In genomic region chr11:62571493-62571892, GRCh38 we compare ENCODE assay signal across 8 cellular contexts. TPM values are rescaled to one million over a fixed set of nuclear protein-coding genes. Genes with fewer than 3 reads are reported as not detected.
DNase-seq lines count a peak whose midpoint lies in the region; ATAC-seq, FAIRE-seq and TF ChIP-seq lines count a peak whose summit lies in the region.
"Not testable (repeated sequence)": the region's sequence is repeated elsewhere in the genome, so short reads cannot be mapped to it uniquely, and the experiment has no call there.

No MANE protein-coding gene starts in this region.

- not testable (repeated sequence) for DNase-seq in CD4-positive, alpha-beta T cell; Panc1 (ENCODE audit: low read depth, low spot score); activated CD8-positive, alpha-beta T cell treated with anti-CD3 and anti-CD28 coated beads for 36 hours; GM12878 (ENCODE audit: low read depth, low spot score); glutamatergic neuron

- peak overlapping the region; percentile 55 for H3K4me3 Mint-ChIP-seq in CD4-positive, alpha-beta T cell
- H3K4me3 Mint-ChIP-seq in activated CD8-positive, alpha-beta T cell treated with anti-CD3 and anti-CD28 coated beads for 36 hours, result peak overlapping the region; percentile 96
- H3K4me3 Mint-ChIP-seq in glutamatergic neuron (ENCODE audit: unreplicated experiment) (peak overlapping the region; percentile 67), nephron (peak overlapping the region; percentile 28 to 97 (median 57))
- peak overlapping the region; percentile 100 for H3K4me3 Mint-ChIP-seq in stimulated activated naive CD8-positive, alpha-beta T cell treated with anti-CD3 and anti-CD28 coated beads, Interleukin-15, Interleukin-2, amounts not matched to agents 100 ng/mL and 50 ng/mL, for 24 hours

- not testable (repeated sequence) for H3K27ac ChIP-seq in CD4-positive, alpha-beta T cell (ENCODE audit: low read depth, low read length); GM12878 (ENCODE audit: control insufficient read depth, insufficient read depth)
- H3K27ac ChIP-seq in HUES48 (ENCODE audit: low read depth, low read length), result peak overlapping the region; percentile 24
- H3K27ac ChIP-seq in Panc1 (ENCODE audit: low read length), result peak overlapping the region; percentile 99

- not testable (repeated sequence) for TF ChIP-seq POLR2A in GM12878 (IDR thresholded peaks at IDR 0.05; ENCODE audit: low read depth, low read length)

- H3K4me2 ChIP-seq in GM12878 (ENCODE audit: control insufficient read depth, insufficient read depth), result peak overlapping the region; percentile 80

- RAD21 ChIA-PET in GM12878 (lab: Charles Lee; ENCODE audit: unreplicated experiment), result interaction anchor here (0.5 to 3.3 kb wide), 6 partner anchors 10 to 147 kb away, joined by 3 to 14 read pairs (median 6); partner anchors contain the start of gene TUT1

- 0 out of 2 replicates have a peak overlapping the region, but pooled peaks have one; percentile 91 for H3K4me3 ChIP-seq in HUES48 (ENCODE audit: low read depth, low read length)
- peak overlapping the region in 1 of 2 experiments; percentile 100; a peak in 1 of 4 replicates for H3K4me3 ChIP-seq in Panc1 (ENCODE audit: low read depth in 2 of 2, low read length in 2 of 2)
- H3K4me3 ChIP-seq in GM12878, result peak overlapping the region; percentile 99; the same call in 1 of the 2 replicates

- H3K4me1 ChIP-seq in HUES48 (ENCODE audit: control insufficient read depth, insufficient read depth, low read length) (peaks cover 16% of the 10 kb centered on the region), Panc1 (ENCODE audit: control insufficient read depth, insufficient read depth, low read length) (peaks cover 42% of the 10 kb centered on the region), GM12878 (ENCODE audit: control insufficient read depth, insufficient read depth, low read length) (peaks cover 27% of the 10 kb centered on the region)

- SMC1A ChIA-PET in GM12878 (lab: Charles Lee; ENCODE audit: uncharacterized antibody, unreplicated experiment), result interaction anchor here (1.2 to 2.9 kb wide), 2 partner anchors 11 to 14 kb away, joined by 3 to 15 read pairs; no protein-coding TSS in a partner anchor

- not testable (repeated sequence) for ATAC-seq in CD4-positive, alpha-beta T cell (ENCODE audit: poor library complexity); Panc1; activated CD8-positive, alpha-beta T cell treated with anti-CD3 and anti-CD28 coated beads for 36 hours; GM12878

- peaks cover 63% of the 10 kb centered on the region for H3K4me1 Mint-ChIP-seq in CD4-positive, alpha-beta T cell (ENCODE audit: low read depth)
- peaks cover 62% of the 10 kb centered on the region for H3K4me1 Mint-ChIP-seq in activated CD8-positive, alpha-beta T cell treated with anti-CD3 and anti-CD28 coated beads for 36 hours (ENCODE audit: low read depth)
- peaks cover 16% of the 10 kb centered on the region for H3K4me1 Mint-ChIP-seq in glutamatergic neuron (ENCODE audit: low read depth, unreplicated experiment)
- H3K4me1 Mint-ChIP-seq in nephron, result peaks cover 46% of the 10 kb centered on the region
- H3K4me1 Mint-ChIP-seq in stimulated activated naive CD8-positive, alpha-beta T cell treated with anti-CD3 and anti-CD28 coated beads, Interleukin-15, Interleukin-2, amounts not matched to agents 100 ng/mL and 50 ng/mL, for 24 hours (ENCODE audit: low read depth), result peaks cover 69% of the 10 kb centered on the region

- 97% methylated on average over 5 of the region's 5 CpGs for WGBS in GM12878 (ENCODE audit: insufficient coverage, insufficient replicate concordance, low lambda C conversion rate, missing lambda C conversion rate)

- peaks cover 70% of the 10 kb centered on the region for H3K79me2 ChIP-seq in GM12878 (ENCODE audit: control insufficient read depth, insufficient read depth, low read length)

- TF ChIP-seq RAD21 in GM12878 (IDR thresholded peaks at IDR 0.05; ENCODE audit: insufficient read depth, low read depth, low read length), result not testable (repeated sequence)

- not testable (repeated sequence) for BruUV-seq in Panc1 (replicated peaks; lab: Mats Ljungman, UMichigan); GM12878 (replicated peaks; lab: Mats Ljungman, UMichigan)

- not testable (repeated sequence) for TF ChIP-seq CTCF in CD4-positive, alpha-beta T cell (IDR thresholded peaks at IDR 0.05); Panc1 (IDR thresholded peaks at IDR 0.05); activated CD8-positive, alpha-beta T cell treated with anti-CD3 and anti-CD28 coated beads for 36 hours (IDR thresholded peaks at IDR 0.05); GM12878 (IDR thresholded peaks at IDR 0.05 in 2 of 3, conservative IDR thresholded peaks at IDR 0.05 in 1 of 3; ENCODE audit: control insufficient read depth in 2 of 3, extremely low read depth in 1 of 3, insufficient read depth in 1 of 3, low read depth in 3 of 3, low read length in 3 of 3); glutamatergic neuron (IDR thresholded peaks at IDR 0.05; ENCODE audit: partially characterized antibody, unreplicated experiment); nephron (IDR thresholded peaks at IDR 0.05; ENCODE audit: unreplicated experiment in 3 of 3)

- not testable (repeated sequence) for H3K27me3 Mint-ChIP-seq in CD4-positive, alpha-beta T cell; activated CD8-positive, alpha-beta T cell treated with anti-CD3 and anti-CD28 coated beads for 36 hours; glutamatergic neuron (ENCODE audit: unreplicated experiment); nephron (ENCODE audit: low read depth); stimulated activated naive CD8-positive, alpha-beta T cell treated with anti-CD3 and anti-CD28 coated beads, Interleukin-15, Interleukin-2, amounts not matched to agents 100 ng/mL and 50 ng/mL, for 24 hours

- not testable (repeated sequence) for H4K20me1 ChIP-seq in GM12878 (ENCODE audit: control insufficient read depth, insufficient read depth)

- TF ChIP-seq EP300 in GM12878 (IDR thresholded peaks at IDR 0.05; ENCODE audit: borderline replicate concordance in 1 of 2, control insufficient read depth in 1 of 2, low read depth in 2 of 2, low read length in 2 of 2), result not testable (repeated sequence)

- in situ Hi-C loops in Panc1 (cut with HindIII; ENCODE audit: low pct_unique_long_range_greater_than_20kb, low sequenced_read_pairs); GM12878 (cut with MboI): not testable (repeated sequence)

- H3K36me3 ChIP-seq in HUES48 (ENCODE audit: control insufficient read depth, insufficient read depth, low read length), result peaks cover 68% of the 10 kb centered on the region
- peaks cover 36% of the 10 kb centered on the region for H3K36me3 ChIP-seq in Panc1 (ENCODE audit: control insufficient read depth, insufficient read depth, low read length)
- peaks cover 12 to 39% of the 10 kb centered on the region in 2 experiments for H3K36me3 ChIP-seq in GM12878 (ENCODE audit: control insufficient read depth in 2 of 2, insufficient read depth in 2 of 2, low read length in 1 of 2)

- not testable (repeated sequence) for H3K9me3 Mint-ChIP-seq in CD4-positive, alpha-beta T cell; activated CD8-positive, alpha-beta T cell treated with anti-CD3 and anti-CD28 coated beads for 36 hours; glutamatergic neuron (ENCODE audit: unreplicated experiment); nephron; stimulated activated naive CD8-positive, alpha-beta T cell treated with anti-CD3 and anti-CD28 coated beads, Interleukin-15, Interleukin-2, amounts not matched to agents 100 ng/mL and 50 ng/mL, for 24 hours

- H3K27me3 ChIP-seq in CD4-positive, alpha-beta T cell (ENCODE audit: control insufficient read depth, insufficient read depth, low read length); HUES48 (ENCODE audit: control insufficient read depth, insufficient read depth, low read length); Panc1 (ENCODE audit: control insufficient read depth, insufficient read depth, low read length); GM12878 (replicated peaks in 1 of 2; ENCODE audit: control insufficient read depth in 2 of 2, insufficient read depth in 2 of 2, low read length in 1 of 2): not testable (repeated sequence)

- peak overlapping the region; percentile 89 for H3K27ac Mint-ChIP-seq in CD4-positive, alpha-beta T cell
- H3K27ac Mint-ChIP-seq in activated CD8-positive, alpha-beta T cell treated with anti-CD3 and anti-CD28 coated beads for 36 hours, result peak overlapping the region; percentile 97
- not testable (repeated sequence) for H3K27ac Mint-ChIP-seq in glutamatergic neuron (ENCODE audit: unreplicated experiment)
- H3K27ac Mint-ChIP-seq in nephron, result peak overlapping the region in 1 of 3 experiments; percentile 34
- H3K27ac Mint-ChIP-seq in stimulated activated naive CD8-positive, alpha-beta T cell treated with anti-CD3 and anti-CD28 coated beads, Interleukin-15, Interleukin-2, amounts not matched to agents 100 ng/mL and 50 ng/mL, for 24 hours, result peak overlapping the region; percentile 98

- POLR2A ChIA-PET in CD4-positive, alpha-beta T cell (lab: Charles Lee); Panc1 (lab: Charles Lee): not testable (repeated sequence)
- POLR2A ChIA-PET in activated CD8-positive, alpha-beta T cell treated with anti-CD3 and anti-CD28 coated beads for 36 hours (lab: Charles Lee), result interaction anchor here (0.7 to 11.0 kb wide), 4 partner anchors 15 to 156 kb away, joined by 4 to 156 read pairs (median 10); partner anchors contain the start of genes HNRNPUL2, LBHD1, TUT1 and UQCC3
- POLR2A ChIA-PET in GM12878 (lab: Charles Lee), result interaction anchor here (4.7 to 5.0 kb wide), 2 partner anchors 12 to 20 kb away, joined by 29 to 37 read pairs; partner anchors contain the start of gene TUT1

- intact Hi-C loops in CD4-positive, alpha-beta T cell (cut with DNase I, micrococcal nuclease); Panc1 (cut with micrococcal nuclease; ENCODE audit: unreplicated experiment); activated CD8-positive, alpha-beta T cell treated with anti-CD3 and anti-CD28 coated beads for 36 hours (cut with micrococcal nuclease); GM12878 (cut with micrococcal nuclease; ENCODE audit: unreplicated experiment): not testable (repeated sequence)

- not testable (repeated sequence) for H2AFZ ChIP-seq in GM12878 (ENCODE audit: control insufficient read depth, low read depth, low read length)

- not testable (repeated sequence) for FAIRE-seq in GM12878 (lab: Jason Lieb, UNC)

- not testable (repeated sequence) for H3K9ac ChIP-seq in HUES48 (ENCODE audit: low read depth, low read length)
- H3K9ac ChIP-seq in GM12878 (ENCODE audit: control insufficient read depth, insufficient read depth, low read length), result peak overlapping the region; percentile 98

- H3K36me3 Mint-ChIP-seq in CD4-positive, alpha-beta T cell (ENCODE audit: low read depth), result peaks cover 85% of the 10 kb centered on the region
- H3K36me3 Mint-ChIP-seq in activated CD8-positive, alpha-beta T cell treated with anti-CD3 and anti-CD28 coated beads for 36 hours (ENCODE audit: low read depth), result peaks cover 75% of the 10 kb centered on the region
- not testable (repeated sequence) for H3K36me3 Mint-ChIP-seq in glutamatergic neuron (ENCODE audit: unreplicated experiment)
- peaks cover 65% of the 10 kb centered on the region for H3K36me3 Mint-ChIP-seq in nephron (ENCODE audit: low read depth)
- H3K36me3 Mint-ChIP-seq in stimulated activated naive CD8-positive, alpha-beta T cell treated with anti-CD3 and anti-CD28 coated beads, Interleukin-15, Interleukin-2, amounts not matched to agents 100 ng/mL and 50 ng/mL, for 24 hours (ENCODE audit: low read depth), result peaks cover 83% of the 10 kb centered on the region

- H3K9me3 ChIP-seq in CD4-positive, alpha-beta T cell (ENCODE audit: control insufficient read depth, low read length); HUES48 (ENCODE audit: control insufficient read depth, insufficient read depth, low read length); Panc1 (ENCODE audit: control insufficient read depth, insufficient read depth, low read depth, low read length); GM12878 (replicated peaks; ENCODE audit: control insufficient read depth, insufficient read depth, low read length): not testable (repeated sequence)

- CTCF ChIA-PET in CD4-positive, alpha-beta T cell (lab: Charles Lee), result interaction anchor here (1.3 kb wide), 1 partner anchor 20 kb away, joined by 3 read pairs; no protein-coding TSS in a partner anchor
- CTCF ChIA-PET in Panc1 (lab: Charles Lee), result not testable (repeated sequence)
- CTCF ChIA-PET in activated CD8-positive, alpha-beta T cell treated with anti-CD3 and anti-CD28 coated beads for 36 hours (lab: Charles Lee), result interaction anchor here (2.0 to 4.9 kb wide), 3 partner anchors 11 to 147 kb away, joined by 8 to 29 read pairs (median 25); partner anchors contain the start of gene TUT1
- CTCF ChIA-PET in GM12878 (lab: Yijun Ruan, JAX), result interaction anchor here (3.1 to 4.4 kb wide), 2 partner anchors 13 to 29 kb away, joined by 18 to 56 read pairs; no protein-coding TSS in a partner anchor

RNA-seq across cellular contexts. Expression of gene EEF1G, which starts 2.2 kb away (rescaled TPM):
- 1,000 to 10,000 TPM; 2,181 to 2,269 TPM for total RNA-seq in CD4-positive, alpha-beta T cell
- total RNA-seq in Panc1 (2021; ENCODE audit: unreplicated experiment) (1,119 TPM), GM12878 (2014; rRNA removed) (2,512 and 2,611 TPM in 2 replicates), GM12878 (2014; rRNA removed; fragmentation: Illumina TruSeq; extraction: Trizol) (2,491 and 2,551 TPM in 2 replicates), GM12878 (2021) (2,218 and 2,306 TPM in 2 replicates), glutamatergic neuron (ENCODE audit: unreplicated experiment) (928 TPM)
- polyA plus RNA-seq in Panc1 (2012; ENCODE audit: insufficient read length), result 1,553 TPM
- 1,000 to 10,000 TPM; 1,925 to 1,979 TPM for total RNA-seq in activated CD8-positive, alpha-beta T cell treated with anti-CD3 and anti-CD28 coated beads for 36 hours
- 270 and 284 TPM in 2 replicates for total RNA-seq in GM12878 (2013; cell fraction: nucleolus; rRNA removed)
- 2,168 TPM for polyA plus RNA-seq in GM12878 (2011; ENCODE audit: low read depth)
- polyA plus RNA-seq in GM12878 (2011; rRNA removed) (1,766 and 2,335 TPM in 2 replicates), GM12878 (2014; fragmentation: Illumina TruSeq; extraction: Trizol) (2,336 and 2,739 TPM in 2 replicates), GM12878 (2014; fragmentation: Nextera tagmentation; extraction: Ambion mirVana) (1,000 to 10,000 TPM; 1,227 to 1,233 TPM), GM12878 (2014; rRNA removed) (2,498 and 2,961 TPM in 2 replicates), GM12878 (2016; fragmentation: Nextera tagmentation; extraction: Ambion mirVana) (100 to 1,000 TPM; 850 to 912 TPM)
- 2,704 and 2,784 TPM in 2 replicates for polyA plus RNA-seq in GM12878 (2011; cell fraction: cytosol; rRNA removed)
- polyA plus RNA-seq in GM12878 (2011; cell fraction: nucleus; rRNA removed), result 719 and 1,009 TPM in 2 replicates
- polyA plus RNA-seq in GM12878 (2012), result 2,616 and 3,065 TPM in 2 replicates
- polyA minus RNA-seq in GM12878 (2011; rRNA and poly(A)+ RNA removed), result 1,401 and 2,150 TPM in 2 replicates
- polyA minus RNA-seq in GM12878 (2011; cell fraction: cytosol; rRNA and poly(A)+ RNA removed), result 694 and 779 TPM in 2 replicates
- polyA minus RNA-seq in GM12878 (2011; cell fraction: nucleus; rRNA and poly(A)+ RNA removed), result 161 and 187 TPM in 2 replicates

RNA-seq across cellular contexts. Expression of gene TUT1, which starts 19.8 kb away (rescaled TPM):
- total RNA-seq in CD4-positive, alpha-beta T cell, result 10 to 100 TPM; 25.5 to 26.2 TPM
- total RNA-seq in Panc1 (2021; ENCODE audit: unreplicated experiment) (19.9 TPM), GM12878 (2014; rRNA removed) (12.1 and 12.3 TPM in 2 replicates), GM12878 (2014; rRNA removed; fragmentation: Illumina TruSeq; extraction: Trizol) (6.9 and 8.3 TPM in 2 replicates), GM12878 (2021) (26.6 and 28.4 TPM in 2 replicates), glutamatergic neuron (ENCODE audit: unreplicated experiment) (29.7 TPM)
- 21.9 TPM for polyA plus RNA-seq in Panc1 (2012; ENCODE audit: insufficient read length)
- 10 to 100 TPM; 34.4 to 38.0 TPM for total RNA-seq in activated CD8-positive, alpha-beta T cell treated with anti-CD3 and anti-CD28 coated beads for 36 hours
- 19.1 and 19.7 TPM in 2 replicates for total RNA-seq in GM12878 (2013; cell fraction: nucleolus; rRNA removed)
- polyA plus RNA-seq in GM12878 (2011; ENCODE audit: low read depth), result 6.9 TPM
- polyA plus RNA-seq in GM12878 (2011; rRNA removed) (12.0 and 18.4 TPM in 2 replicates), GM12878 (2014; fragmentation: Illumina TruSeq; extraction: Trizol) (9.5 and 14.0 TPM in 2 replicates), GM12878 (2014; fragmentation: Nextera tagmentation; extraction: Ambion mirVana) (1 to 10 TPM; 1.1 to 1.4 TPM), GM12878 (2014; rRNA removed) (19.4 and 22.7 TPM in 2 replicates), GM12878 (2016; fragmentation: Nextera tagmentation; extraction: Ambion mirVana) (10 to 100 TPM; 26.9 to 29.9 TPM)
- polyA plus RNA-seq in GM12878 (2011; cell fraction: cytosol; rRNA removed), result 16.6 and 19.8 TPM in 2 replicates
- 47.4 and 48.5 TPM in 2 replicates for polyA plus RNA-seq in GM12878 (2011; cell fraction: nucleus; rRNA removed)
- polyA plus RNA-seq in GM12878 (2012), result 15.7 and 18.2 TPM in 2 replicates
- 8.8 and 10.6 TPM in 2 replicates for polyA minus RNA-seq in GM12878 (2011; rRNA and poly(A)+ RNA removed)
- polyA minus RNA-seq in GM12878 (2011; cell fraction: cytosol; rRNA and poly(A)+ RNA removed), result 3.5 and 4.5 TPM in 2 replicates
- polyA minus RNA-seq in GM12878 (2011; cell fraction: nucleus; rRNA and poly(A)+ RNA removed), result 5.6 and 7.2 TPM in 2 replicates

RNA-seq across cellular contexts. Expression of gene AHNAK, which starts 24.9 kb away (rescaled TPM):
- total RNA-seq in CD4-positive, alpha-beta T cell, result 100 to 1,000 TPM; 320 to 332 TPM
- 844 TPM for total RNA-seq in Panc1 (2021; ENCODE audit: unreplicated experiment)
- 355 TPM for polyA plus RNA-seq in Panc1 (2012; ENCODE audit: insufficient read length)
- total RNA-seq in activated CD8-positive, alpha-beta T cell treated with anti-CD3 and anti-CD28 coated beads for 36 hours, result 10 to 100 TPM; 41.1 to 43.0 TPM
- 162 and 186 TPM in 2 replicates for total RNA-seq in GM12878 (2013; cell fraction: nucleolus; rRNA removed)
- 44.4 and 46.6 TPM in 2 replicates for total RNA-seq in GM12878 (2014; rRNA removed)
- 43.5 and 49.6 TPM in 2 replicates for total RNA-seq in GM12878 (2014; rRNA removed; fragmentation: Illumina TruSeq; extraction: Trizol)
- 90.0 and 90.3 TPM in 2 replicates for total RNA-seq in GM12878 (2021)
- 6.6 TPM for polyA plus RNA-seq in GM12878 (2011; ENCODE audit: low read depth)
- polyA plus RNA-seq in GM12878 (2011; rRNA removed), result 12.7 and 16.1 TPM in 2 replicates
- 8.2 and 13.2 TPM in 2 replicates for polyA plus RNA-seq in GM12878 (2011; cell fraction: cytosol; rRNA removed)
- 28.2 and 31.7 TPM in 2 replicates for polyA plus RNA-seq in GM12878 (2011; cell fraction: nucleus; rRNA removed)
- 8.0 and 14.1 TPM in 2 replicates for polyA plus RNA-seq in GM12878 (2012)
- 42.3 and 53.4 TPM in 2 replicates for polyA plus RNA-seq in GM12878 (2014; fragmentation: Illumina TruSeq; extraction: Trizol)
- polyA plus RNA-seq in GM12878 (2014; fragmentation: Nextera tagmentation; extraction: Ambion mirVana), result 1 to 10 TPM in 1 of 2 experiments, under 1 TPM in 1; 0.76 to 1.2 TPM
- polyA plus RNA-seq in GM12878 (2014; rRNA removed), result 22.5 and 23.5 TPM in 2 replicates
- polyA plus RNA-seq in GM12878 (2016; fragmentation: Nextera tagmentation; extraction: Ambion mirVana), result 10 to 100 TPM; 11.8 to 16.4 TPM
- polyA minus RNA-seq in GM12878 (2011; rRNA and poly(A)+ RNA removed), result 41.7 and 48.2 TPM in 2 replicates
- polyA minus RNA-seq in GM12878 (2011; cell fraction: cytosol; rRNA and poly(A)+ RNA removed), result 26.6 and 27.7 TPM in 2 replicates
- 15.3 and 15.4 TPM in 2 replicates for polyA minus RNA-seq in GM12878 (2011; cell fraction: nucleus; rRNA and poly(A)+ RNA removed)
- 4.5 TPM for total RNA-seq in glutamatergic neuron (ENCODE audit: unreplicated experiment)

RNA-seq across cellular contexts. Expression of gene MTA2, which starts 30.2 kb away (rescaled TPM):
- 100 to 1,000 TPM; 167 to 172 TPM for total RNA-seq in CD4-positive, alpha-beta T cell
- total RNA-seq in Panc1 (2021; ENCODE audit: unreplicated experiment) (163 TPM), GM12878 (2014; rRNA removed) (195 and 201 TPM in 2 replicates), GM12878 (2014; rRNA removed; fragmentation: Illumina TruSeq; extraction: Trizol) (174 and 178 TPM in 2 replicates), GM12878 (2021) (189 and 196 TPM in 2 replicates), glutamatergic neuron (ENCODE audit: unreplicated experiment) (172 TPM)
- 129 TPM for polyA plus RNA-seq in Panc1 (2012; ENCODE audit: insufficient read length)
- total RNA-seq in activated CD8-positive, alpha-beta T cell treated with anti-CD3 and anti-CD28 coated beads for 36 hours, result 100 to 1,000 TPM; 159 to 164 TPM
- total RNA-seq in GM12878 (2013; cell fraction: nucleolus; rRNA removed), result 68.4 and 79.3 TPM in 2 replicates
- polyA plus RNA-seq in GM12878 (2011; ENCODE audit: low read depth), result 48.7 TPM
- polyA plus RNA-seq in GM12878 (2011; rRNA removed) (43.2 and 53.2 TPM in 2 replicates), GM12878 (2014; fragmentation: Illumina TruSeq; extraction: Trizol) (198 and 201 TPM in 2 replicates), GM12878 (2014; fragmentation: Nextera tagmentation; extraction: Ambion mirVana) (1 to 10 TPM; 6.7 to 6.8 TPM), GM12878 (2014; rRNA removed) (135 and 137 TPM in 2 replicates), GM12878 (2016; fragmentation: Nextera tagmentation; extraction: Ambion mirVana) (10 to 100 TPM; 76.3 to 90.3 TPM)
- 68.6 and 69.6 TPM in 2 replicates for polyA plus RNA-seq in GM12878 (2011; cell fraction: cytosol; rRNA removed)
- polyA plus RNA-seq in GM12878 (2011; cell fraction: nucleus; rRNA removed), result 136 and 209 TPM in 2 replicates
- polyA plus RNA-seq in GM12878 (2012), result 75.6 and 111 TPM in 2 replicates
- 82.3 and 108 TPM in 2 replicates for polyA minus RNA-seq in GM12878 (2011; rRNA and poly(A)+ RNA removed)
- polyA minus RNA-seq in GM12878 (2011; cell fraction: cytosol; rRNA and poly(A)+ RNA removed), result 43.6 and 46.5 TPM in 2 replicates
- polyA minus RNA-seq in GM12878 (2011; cell fraction: nucleus; rRNA and poly(A)+ RNA removed), result 51.3 and 83.7 TPM in 2 replicates

RNA-seq across cellular contexts. Expression of gene EML3, which starts 41.1 kb away (rescaled TPM):
- total RNA-seq in CD4-positive, alpha-beta T cell, result 100 to 1,000 TPM; 142 to 144 TPM
- total RNA-seq in Panc1 (2021; ENCODE audit: unreplicated experiment) (88.8 TPM), GM12878 (2014; rRNA removed) (22.5 and 23.9 TPM in 2 replicates), GM12878 (2014; rRNA removed; fragmentation: Illumina TruSeq; extraction: Trizol) (14.0 and 17.3 TPM in 2 replicates), GM12878 (2021) (69.8 and 82.5 TPM in 2 replicates), glutamatergic neuron (ENCODE audit: unreplicated experiment) (26.7 TPM)
- polyA plus RNA-seq in Panc1 (2012; ENCODE audit: insufficient read length), result 77.9 TPM
- total RNA-seq in activated CD8-positive, alpha-beta T cell treated with anti-CD3 and anti-CD28 coated beads for 36 hours, result 100 to 1,000 TPM; 115 to 120 TPM
- total RNA-seq in GM12878 (2013; cell fraction: nucleolus; rRNA removed), result 48.1 and 57.5 TPM in 2 replicates
- polyA plus RNA-seq in GM12878 (2011; ENCODE audit: low read depth), result 19.2 TPM
- polyA plus RNA-seq in GM12878 (2011; rRNA removed) (18.4 and 27.1 TPM in 2 replicates), GM12878 (2014; fragmentation: Illumina TruSeq; extraction: Trizol) (16.3 and 21.9 TPM in 2 replicates), GM12878 (2014; fragmentation: Nextera tagmentation; extraction: Ambion mirVana) (1 to 10 TPM in 1 of 2 experiments, under 1 TPM in 1; 0.58 to 1.2 TPM), GM12878 (2014; rRNA removed) (45.7 and 61.0 TPM in 2 replicates), GM12878 (2016; fragmentation: Nextera tagmentation; extraction: Ambion mirVana) (10 to 100 TPM; 25.6 to 26.8 TPM)
- polyA plus RNA-seq in GM12878 (2011; cell fraction: cytosol; rRNA removed), result 25.4 and 33.5 TPM in 2 replicates
- 197 and 232 TPM in 2 replicates for polyA plus RNA-seq in GM12878 (2011; cell fraction: nucleus; rRNA removed)
- polyA plus RNA-seq in GM12878 (2012), result 42.2 and 48.7 TPM in 2 replicates
- 20.3 and 27.6 TPM in 2 replicates for polyA minus RNA-seq in GM12878 (2011; rRNA and poly(A)+ RNA removed)
- polyA minus RNA-seq in GM12878 (2011; cell fraction: cytosol; rRNA and poly(A)+ RNA removed), result 12.0 and 12.2 TPM in 2 replicates
- 22.6 and 35.8 TPM in 2 replicates for polyA minus RNA-seq in GM12878 (2011; cell fraction: nucleus; rRNA and poly(A)+ RNA removed)
